In genomic region chr7:98862716-98863420, GRCh38 we compare ENCODE assay signal across 1 cellular context.
TF ChIP-seq lines count a peak whose summit lies in the region.

No MANE protein-coding gene starts in this region.

TF ChIP-seq in IMR-90, 13 proteins besides CTCF, POLR2A, EP300 and RAD21:
- TF ChIP-seq USF2 (IDR thresholded peaks at IDR 0.05; ENCODE audit: low read depth, low read length), result no peak
- no peak for TF ChIP-seq MAZ (IDR thresholded peaks at IDR 0.05; ENCODE audit: borderline replicate concordance, low read depth, low read length)
- TF ChIP-seq RFX5 (IDR thresholded peaks at IDR 0.05; ENCODE audit: low read depth, low read length), result no peak
- TF ChIP-seq MXI1 (IDR thresholded peaks at IDR 0.05; ENCODE audit: borderline replicate concordance, low read depth, low read length), result no peak
- TF ChIP-seq ELK1 (IDR thresholded peaks at IDR 0.05; ENCODE audit: borderline replicate concordance, low read depth, low read length), result no peak
- TF ChIP-seq CEBPB (IDR thresholded peaks at IDR 0.05; ENCODE audit: low read depth, low read length), result no peak
- TF ChIP-seq BHLHE40 (IDR thresholded peaks at IDR 0.05; ENCODE audit: low read depth, low read length), result no peak
- no peak for TF ChIP-seq FOS (IDR thresholded peaks at IDR 0.05; ENCODE audit: low read depth, low read length)
- TF ChIP-seq RCOR1 (IDR thresholded peaks at IDR 0.05; ENCODE audit: insufficient replicate concordance, low read length), result no peak
- TF ChIP-seq MAFK (IDR thresholded peaks at IDR 0.05; ENCODE audit: low read depth, low read length), result no peak
- no peak for TF ChIP-seq CHD1 (IDR thresholded peaks at IDR 0.05; ENCODE audit: low read depth, low read length)
- TF ChIP-seq NFE2L2 (IDR thresholded peaks at IDR 0.05; ENCODE audit: low read depth, low read length), result no peak
- TF ChIP-seq SMC3 (IDR thresholded peaks at IDR 0.05; ENCODE audit: low read depth, low read length), result no peak
